ENCODE assay signal across 1 cellular context in the genomic region with DNA sequence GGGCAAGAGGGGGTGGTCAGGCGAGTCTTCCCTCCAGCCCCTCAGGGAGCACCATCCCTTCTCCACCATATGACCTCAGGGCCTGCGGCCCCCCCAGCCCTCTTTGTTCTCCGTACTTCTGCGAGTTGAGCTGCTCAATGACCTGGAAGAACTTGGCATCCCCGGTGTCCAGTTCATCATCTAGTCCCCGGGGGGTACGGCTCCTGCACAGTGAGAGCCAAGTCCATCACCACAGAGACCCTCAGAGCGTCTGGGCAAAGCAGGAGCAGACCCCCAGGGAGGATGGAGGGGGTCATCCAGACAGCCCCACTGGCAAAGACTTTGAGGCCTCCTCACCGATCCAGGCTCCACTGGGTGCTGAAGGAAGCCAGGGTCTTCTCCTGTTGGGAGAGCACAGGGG.
TF ChIP-seq lines count a peak whose summit lies in the region.

No MANE protein-coding gene starts in this region.

TF ChIP-seq in HepG2, 621 proteins besides CTCF, POLR2A, EP300 and RAD21:
- TF ChIP-seq JUNB (CRISPR knock-in tag; IDR thresholded peaks at IDR 0.05; ENCODE audit: borderline replicate concordance) (no peak), FOXP1 (IDR thresholded peaks at IDR 0.05) (no peak), FOXP1 (CRISPR knock-in tag; IDR thresholded peaks at IDR 0.05) (no peak), ETV6 (CRISPR knock-in tag; conservative IDR thresholded peaks at IDR 0.05) (no peak), ZNF280B (CRISPR knock-in tag; IDR thresholded peaks at IDR 0.05; ENCODE audit: borderline replicate concordance) (0 out of 2 replicates have a peak, but pooled peaks have one; percentile 26), ZNF331 (CRISPR knock-in tag; IDR thresholded peaks at IDR 0.05) (no peak), ZNF292 (CRISPR knock-in tag; IDR thresholded peaks at IDR 0.05; ENCODE audit: borderline replicate concordance, low read depth) (no peak), REL (CRISPR knock-in tag; conservative IDR thresholded peaks at IDR 0.05) (no peak), NBN (conservative IDR thresholded peaks at IDR 0.05) (no peak), NPAS2 (CRISPR knock-in tag; IDR thresholded peaks at IDR 0.05; ENCODE audit: borderline replicate concordance) (0 out of 2 replicates have a peak, but pooled peaks have one; percentile 53), PCBP2 (optimal IDR thresholded peaks at IDR 0.05; ENCODE audit: low read depth, low read length, poor library complexity, severe bottlenecking) (no peak), MXI1 (IDR thresholded peaks at IDR 0.05; ENCODE audit: borderline replicate concordance, low read depth, low read length) (no peak), HNRNPUL1 (IDR thresholded peaks at IDR 0.05; ENCODE audit: low read depth, low read length) (no peak), CSRNP1 (CRISPR knock-in tag; IDR thresholded peaks at IDR 0.05) (no peak), ZNF160 (CRISPR knock-in tag; IDR thresholded peaks at IDR 0.05) (no peak), FUBP1 (CRISPR knock-in tag; IDR thresholded peaks at IDR 0.05; ENCODE audit: borderline replicate concordance) (no peak), HOXA3 (CRISPR knock-in tag; IDR thresholded peaks at IDR 0.05) (no peak), CC2D1A (CRISPR knock-in tag; IDR thresholded peaks at IDR 0.05) (no peak), CCAR2 (optimal IDR thresholded peaks at IDR 0.05; ENCODE audit: low read depth, low read length) (no peak), GATAD2A (CRISPR knock-in tag; IDR thresholded peaks at IDR 0.05) (no peak)
- TF ChIP-seq, protein P1, sequence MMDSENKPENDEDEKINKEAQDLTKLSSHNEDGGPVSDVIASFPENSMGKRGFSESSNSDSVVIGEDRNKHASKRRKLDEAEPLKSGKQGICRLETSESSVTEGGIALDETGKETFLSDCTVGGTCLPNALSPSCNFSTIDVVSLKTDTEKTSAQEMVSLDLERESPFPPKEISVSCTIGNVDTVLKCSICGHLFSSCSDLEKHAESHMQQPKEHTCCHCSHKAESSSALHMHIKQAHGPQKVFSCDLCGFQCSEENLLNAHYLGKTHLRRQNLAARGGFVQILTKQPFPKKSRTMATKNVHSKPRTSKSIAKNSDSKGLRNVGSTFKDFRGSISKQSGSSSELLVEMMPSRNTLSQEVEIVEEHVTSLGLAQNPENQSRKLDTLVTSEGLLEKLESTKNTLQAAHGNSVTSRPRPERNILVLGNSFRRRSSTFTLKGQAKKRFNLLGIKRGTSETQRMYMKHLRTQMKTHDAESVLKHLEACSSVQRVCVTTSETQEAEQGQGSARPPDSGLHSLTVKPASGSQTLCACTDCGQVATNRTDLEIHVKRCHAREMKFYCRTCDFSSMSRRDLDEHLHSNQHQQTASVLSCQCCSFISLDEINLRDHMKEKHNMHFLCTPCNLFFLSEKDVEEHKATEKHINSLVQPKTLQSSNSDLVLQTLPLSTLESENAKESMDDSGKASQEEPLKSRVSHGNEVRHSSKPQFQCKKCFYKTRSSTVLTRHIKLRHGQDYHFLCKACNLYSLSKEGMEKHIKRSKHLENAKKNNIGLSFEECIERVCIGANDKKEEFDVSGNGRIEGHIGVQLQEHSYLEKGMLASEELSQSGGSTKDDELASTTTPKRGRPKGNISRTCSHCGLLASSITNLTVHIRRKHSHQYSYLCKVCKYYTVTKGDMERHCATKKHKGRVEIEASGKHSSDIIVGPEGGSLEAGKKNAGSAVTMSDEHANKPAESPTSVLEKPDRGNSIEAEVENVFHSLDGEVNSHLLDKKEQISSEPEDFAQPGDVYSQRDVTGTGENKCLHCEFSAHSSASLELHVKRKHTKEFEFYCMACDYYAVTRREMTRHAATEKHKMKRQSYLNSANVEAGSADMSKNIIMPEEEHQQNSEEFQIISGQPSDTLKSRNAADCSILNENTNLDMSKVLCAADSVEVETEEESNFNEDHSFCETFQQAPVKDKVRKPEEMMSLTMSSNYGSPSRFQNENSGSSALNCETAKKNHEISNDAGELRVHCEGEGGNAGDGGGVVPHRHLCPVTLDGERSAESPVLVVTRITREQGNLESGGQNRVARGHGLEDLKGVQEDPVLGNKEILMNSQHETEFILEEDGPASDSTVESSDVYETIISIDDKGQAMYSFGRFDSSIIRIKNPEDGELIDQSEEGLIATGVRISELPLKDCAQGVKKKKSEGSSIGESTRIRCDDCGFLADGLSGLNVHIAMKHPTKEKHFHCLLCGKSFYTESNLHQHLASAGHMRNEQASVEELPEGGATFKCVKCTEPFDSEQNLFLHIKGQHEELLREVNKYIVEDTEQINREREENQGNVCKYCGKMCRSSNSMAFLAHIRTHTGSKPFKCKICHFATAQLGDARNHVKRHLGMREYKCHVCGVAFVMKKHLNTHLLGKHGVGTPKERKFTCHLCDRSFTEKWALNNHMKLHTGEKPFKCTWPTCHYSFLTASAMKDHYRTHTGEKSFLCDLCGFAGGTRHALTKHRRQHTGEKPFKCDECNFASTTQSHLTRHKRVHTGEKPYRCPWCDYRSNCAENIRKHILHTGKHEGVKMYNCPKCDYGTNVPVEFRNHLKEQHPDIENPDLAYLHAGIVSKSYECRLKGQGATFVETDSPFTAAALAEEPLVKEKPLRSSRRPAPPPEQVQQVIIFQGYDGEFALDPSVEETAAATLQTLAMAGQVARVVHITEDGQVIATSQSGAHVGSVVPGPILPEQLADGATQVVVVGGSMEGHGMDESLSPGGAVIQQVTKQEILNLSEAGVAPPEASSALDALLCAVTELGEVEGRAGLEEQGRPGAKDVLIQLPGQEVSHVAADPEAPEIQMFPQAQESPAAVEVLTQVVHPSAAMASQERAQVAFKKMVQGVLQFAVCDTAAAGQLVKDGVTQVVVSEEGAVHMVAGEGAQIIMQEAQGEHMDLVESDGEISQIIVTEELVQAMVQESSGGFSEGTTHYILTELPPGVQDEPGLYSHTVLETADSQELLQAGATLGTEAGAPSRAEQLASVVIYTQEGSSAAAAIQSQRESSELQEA (CRISPR knock-in tag; IDR thresholded peaks at IDR 0.05; ENCODE audit: not compliant biosample characterization), result no peak
- TF ChIP-seq, protein P2, sequence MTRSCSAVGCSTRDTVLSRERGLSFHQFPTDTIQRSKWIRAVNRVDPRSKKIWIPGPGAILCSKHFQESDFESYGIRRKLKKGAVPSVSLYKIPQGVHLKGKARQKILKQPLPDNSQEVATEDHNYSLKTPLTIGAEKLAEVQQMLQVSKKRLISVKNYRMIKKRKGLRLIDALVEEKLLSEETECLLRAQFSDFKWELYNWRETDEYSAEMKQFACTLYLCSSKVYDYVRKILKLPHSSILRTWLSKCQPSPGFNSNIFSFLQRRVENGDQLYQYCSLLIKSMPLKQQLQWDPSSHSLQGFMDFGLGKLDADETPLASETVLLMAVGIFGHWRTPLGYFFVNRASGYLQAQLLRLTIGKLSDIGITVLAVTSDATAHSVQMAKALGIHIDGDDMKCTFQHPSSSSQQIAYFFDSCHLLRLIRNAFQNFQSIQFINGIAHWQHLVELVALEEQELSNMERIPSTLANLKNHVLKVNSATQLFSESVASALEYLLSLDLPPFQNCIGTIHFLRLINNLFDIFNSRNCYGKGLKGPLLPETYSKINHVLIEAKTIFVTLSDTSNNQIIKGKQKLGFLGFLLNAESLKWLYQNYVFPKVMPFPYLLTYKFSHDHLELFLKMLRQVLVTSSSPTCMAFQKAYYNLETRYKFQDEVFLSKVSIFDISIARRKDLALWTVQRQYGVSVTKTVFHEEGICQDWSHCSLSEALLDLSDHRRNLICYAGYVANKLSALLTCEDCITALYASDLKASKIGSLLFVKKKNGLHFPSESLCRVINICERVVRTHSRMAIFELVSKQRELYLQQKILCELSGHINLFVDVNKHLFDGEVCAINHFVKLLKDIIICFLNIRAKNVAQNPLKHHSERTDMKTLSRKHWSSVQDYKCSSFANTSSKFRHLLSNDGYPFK (CRISPR knock-in tag; IDR thresholded peaks at IDR 0.05; ENCODE audit: borderline replicate concordance), result no peak
- TF ChIP-seq, protein P3, sequence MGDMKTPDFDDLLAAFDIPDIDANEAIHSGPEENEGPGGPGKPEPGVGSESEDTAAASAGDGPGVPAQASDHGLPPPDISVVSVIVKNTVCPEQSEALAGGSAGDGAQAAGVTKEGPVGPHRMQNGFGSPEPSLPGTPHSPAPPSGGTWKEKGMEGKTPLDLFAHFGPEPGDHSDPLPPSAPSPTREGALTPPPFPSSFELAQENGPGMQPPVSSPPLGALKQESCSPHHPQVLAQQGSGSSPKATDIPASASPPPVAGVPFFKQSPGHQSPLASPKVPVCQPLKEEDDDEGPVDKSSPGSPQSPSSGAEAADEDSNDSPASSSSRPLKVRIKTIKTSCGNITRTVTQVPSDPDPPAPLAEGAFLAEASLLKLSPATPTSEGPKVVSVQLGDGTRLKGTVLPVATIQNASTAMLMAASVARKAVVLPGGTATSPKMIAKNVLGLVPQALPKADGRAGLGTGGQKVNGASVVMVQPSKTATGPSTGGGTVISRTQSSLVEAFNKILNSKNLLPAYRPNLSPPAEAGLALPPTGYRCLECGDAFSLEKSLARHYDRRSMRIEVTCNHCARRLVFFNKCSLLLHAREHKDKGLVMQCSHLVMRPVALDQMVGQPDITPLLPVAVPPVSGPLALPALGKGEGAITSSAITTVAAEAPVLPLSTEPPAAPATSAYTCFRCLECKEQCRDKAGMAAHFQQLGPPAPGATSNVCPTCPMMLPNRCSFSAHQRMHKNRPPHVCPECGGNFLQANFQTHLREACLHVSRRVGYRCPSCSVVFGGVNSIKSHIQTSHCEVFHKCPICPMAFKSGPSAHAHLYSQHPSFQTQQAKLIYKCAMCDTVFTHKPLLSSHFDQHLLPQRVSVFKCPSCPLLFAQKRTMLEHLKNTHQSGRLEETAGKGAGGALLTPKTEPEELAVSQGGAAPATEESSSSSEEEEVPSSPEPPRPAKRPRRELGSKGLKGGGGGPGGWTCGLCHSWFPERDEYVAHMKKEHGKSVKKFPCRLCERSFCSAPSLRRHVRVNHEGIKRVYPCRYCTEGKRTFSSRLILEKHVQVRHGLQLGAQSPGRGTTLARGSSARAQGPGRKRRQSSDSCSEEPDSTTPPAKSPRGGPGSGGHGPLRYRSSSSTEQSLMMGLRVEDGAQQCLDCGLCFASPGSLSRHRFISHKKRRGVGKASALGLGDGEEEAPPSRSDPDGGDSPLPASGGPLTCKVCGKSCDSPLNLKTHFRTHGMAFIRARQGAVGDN (CRISPR knock-in tag; IDR thresholded peaks at IDR 0.05), result 0 out of 2 replicates have a peak, but pooled peaks have one; percentile 8
